In the genomic region with DNA sequence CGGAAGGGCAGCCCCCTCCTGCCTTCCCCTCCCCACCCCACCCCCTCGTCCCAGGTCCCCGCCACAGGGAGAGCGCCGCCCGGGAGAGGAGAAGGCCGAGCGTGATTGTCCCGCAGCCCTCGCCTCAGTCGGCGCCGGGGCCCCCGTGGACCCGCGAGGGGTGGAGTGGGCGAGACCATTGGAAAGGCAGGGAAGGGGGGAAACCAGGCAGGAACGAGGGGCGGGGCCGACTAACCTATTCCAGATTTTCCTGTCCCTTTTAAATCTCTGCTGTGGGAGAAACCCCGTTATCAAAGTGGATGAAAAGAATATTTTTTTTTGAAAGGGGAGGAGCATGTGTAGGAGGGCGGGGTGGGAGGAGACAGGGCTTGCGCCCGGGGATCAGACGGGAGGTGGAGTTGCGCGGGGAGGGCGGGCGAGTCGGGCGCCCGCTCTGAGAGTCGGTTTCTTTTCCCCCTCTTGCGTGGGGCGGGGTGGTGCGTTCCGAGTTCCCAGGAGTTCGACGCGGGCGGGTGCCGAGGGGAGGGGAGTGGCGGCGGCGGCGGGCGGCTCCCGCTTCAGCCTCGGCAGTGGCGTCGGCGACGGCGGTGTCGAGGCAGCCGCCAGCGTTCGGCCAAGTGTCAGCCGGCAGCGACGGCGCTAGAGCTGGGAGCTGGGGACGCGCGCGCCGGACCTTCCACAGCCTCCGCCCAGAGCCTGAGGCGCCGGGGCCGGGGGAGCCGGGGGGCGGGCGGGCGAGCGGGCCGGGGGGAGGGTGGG, we compare ENCODE assay signal across 8 cellular contexts. TPM values are rescaled to one million over a fixed set of nuclear protein-coding genes. Genes with fewer than 3 reads are reported as not detected.
DNase-seq lines count a peak whose midpoint lies in the region; ATAC-seq and TF ChIP-seq lines count a peak whose summit lies in the region.

A gene with protein sequence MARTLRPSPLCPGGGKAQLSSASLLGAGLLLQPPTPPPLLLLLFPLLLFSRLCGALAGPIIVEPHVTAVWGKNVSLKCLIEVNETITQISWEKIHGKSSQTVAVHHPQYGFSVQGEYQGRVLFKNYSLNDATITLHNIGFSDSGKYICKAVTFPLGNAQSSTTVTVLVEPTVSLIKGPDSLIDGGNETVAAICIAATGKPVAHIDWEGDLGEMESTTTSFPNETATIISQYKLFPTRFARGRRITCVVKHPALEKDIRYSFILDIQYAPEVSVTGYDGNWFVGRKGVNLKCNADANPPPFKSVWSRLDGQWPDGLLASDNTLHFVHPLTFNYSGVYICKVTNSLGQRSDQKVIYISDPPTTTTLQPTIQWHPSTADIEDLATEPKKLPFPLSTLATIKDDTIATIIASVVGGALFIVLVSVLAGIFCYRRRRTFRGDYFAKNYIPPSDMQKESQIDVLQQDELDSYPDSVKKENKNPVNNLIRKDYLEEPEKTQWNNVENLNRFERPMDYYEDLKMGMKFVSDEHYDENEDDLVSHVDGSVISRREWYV (plus strand): TSS at position 560 of the 759 bp plus-strand sequence. CDS start 202 bp downstream, outside the sequence.

- DNase-seq in Ammon's horn (ENCODE audit: low spot score) (peak; percentile 94), RKO (ENCODE audit: low spot score) (peak; percentile 95), fibroblast of the aortic adventitia (ENCODE audit: low read depth) (peak; percentile 99)
- DNase-seq in activated gamma-delta T cell treated with anti-CD3 and anti-CD28 coated beads, Interleukin-2, amount 50 U/mL, for 16 hours (ENCODE audit: low read depth): peak; percentile 75
- peak; percentile 69 to 90 (median 79) for DNase-seq in naive thymus-derived CD8-positive, alpha-beta T cell
- peak; percentile 59 to 65 for DNase-seq in stimulated activated CD8-positive, alpha-beta memory T cell treated with anti-CD3 and anti-CD28 coated beads, Interleukin-7, amount 100 ng/mL, for 48 hours (ENCODE audit: extremely low read depth in 1 of 2, low read depth in 1 of 2)

- no peaks in the 10 kb centered on the region for H3K36me3 Mint-ChIP-seq in naive thymus-derived CD8-positive, alpha-beta T cell

- ATAC-seq in GM19328 (IDR thresholded peaks at IDR 0.05; ENCODE audit: unreplicated experiment) (peak; percentile 70), HG03565 (IDR thresholded peaks at IDR 0.05; ENCODE audit: unreplicated experiment) (peak; percentile 49)
- ATAC-seq in naive thymus-derived CD8-positive, alpha-beta T cell: peak; percentile 86 to 90

- POLR2A ChIA-PET in naive thymus-derived CD8-positive, alpha-beta T cell (lab: Charles Lee): no interaction called here

- no peak for TF ChIP-seq CTCF in fibroblast of the aortic adventitia (IDR thresholded peaks at IDR 0.05; ENCODE audit: insufficient read depth, low read length)

- H3K4me3 ChIP-seq in fibroblast of the aortic adventitia (ENCODE audit: low read depth, low read length): peak within 1 kb of the TSS; percentile 97

- H3K27me3 Mint-ChIP-seq in naive thymus-derived CD8-positive, alpha-beta T cell: peaks cover 11 to 33% (median 25%) of the 10 kb centered on the region in 5 donors

- peak within 1 kb of the TSS; percentile 68 to 95 (median 90) for H3K27ac Mint-ChIP-seq in naive thymus-derived CD8-positive, alpha-beta T cell

- H3K9me3 Mint-ChIP-seq in naive thymus-derived CD8-positive, alpha-beta T cell: no peaks in the 10 kb centered on the region

- peaks cover 21 to 38% (median 28%) of the 10 kb centered on the region in 4 donors for H3K4me1 Mint-ChIP-seq in naive thymus-derived CD8-positive, alpha-beta T cell

- peak within 1 kb of the TSS; percentile 88 to 97 (median 94) for H3K4me3 Mint-ChIP-seq in naive thymus-derived CD8-positive, alpha-beta T cell

RNA-seq across cellular contexts. Expression of the gene that starts here (rescaled TPM):
- total RNA-seq in fibroblast of the aortic adventitia (ENCODE audit: low replicate concordance): 30.4 and 53.9 TPM in 2 replicates
- total RNA-seq in naive thymus-derived CD8-positive, alpha-beta T cell: 1 to 10 TPM; 4.6 to 4.8 TPM
- polyA plus RNA-seq in naive thymus-derived CD8-positive, alpha-beta T cell: under 1 TPM; 0.26 to 0.53 (median 0.42) TPM

Comparison
In these comparisons a context has a peak if more than half of its experiments do, and no peak if none do; other contexts are left out.
1. Peak in every context shown above with its lines: DNase-seq, ATAC-seq and H3K4me3 ChIP-seq.